ENCODE assay signal across 2 cellular contexts in the genomic region with DNA sequence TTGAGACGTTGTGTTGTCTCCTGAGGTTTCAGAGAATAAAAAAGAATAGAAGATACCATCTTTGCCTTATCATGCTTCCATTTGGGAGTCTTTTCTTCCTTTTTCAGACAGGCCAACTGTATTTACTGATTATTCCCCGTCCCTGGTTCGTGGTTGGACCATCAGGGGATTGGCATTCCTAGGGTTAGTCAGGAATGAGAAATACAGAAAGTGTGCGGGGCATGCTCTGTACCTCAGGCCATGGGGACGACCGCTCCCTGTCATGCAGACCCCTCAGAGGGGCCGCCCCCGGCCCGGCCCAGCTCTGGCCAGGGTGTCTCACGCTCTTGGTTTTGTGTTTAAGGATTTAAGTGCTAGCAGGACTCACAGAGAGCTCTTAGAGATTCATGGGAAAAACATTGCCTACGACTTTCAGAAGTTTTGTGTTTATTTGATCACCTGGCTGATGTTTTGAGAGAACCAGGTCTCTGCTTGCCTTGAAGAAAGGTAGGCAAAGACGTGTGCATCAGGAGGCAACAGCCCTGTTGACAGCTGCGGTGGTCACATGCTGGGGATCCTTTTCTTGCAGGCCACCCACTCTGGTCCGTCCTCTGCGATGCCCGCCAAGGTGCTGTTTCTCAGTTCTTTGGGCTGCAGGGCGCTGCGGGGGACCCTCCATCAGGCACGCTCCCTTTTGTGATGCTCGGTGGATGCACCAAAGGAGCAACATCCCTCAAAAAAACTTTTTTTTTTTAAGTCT.
TF ChIP-seq lines count a peak whose summit lies in the region.

No MANE protein-coding gene starts in this region.

TF ChIP-seq in GM23338, 12 proteins besides CTCF, POLR2A, EP300 and RAD21 (continued from another document):
- no peak for TF ChIP-seq REST (IDR thresholded peaks at IDR 0.05; ENCODE audit: unreplicated experiment)
- TF ChIP-seq EZH2 (IDR thresholded peaks at IDR 0.05; ENCODE audit: low read depth, unreplicated experiment): no peak
- TF ChIP-seq, protein P1, sequence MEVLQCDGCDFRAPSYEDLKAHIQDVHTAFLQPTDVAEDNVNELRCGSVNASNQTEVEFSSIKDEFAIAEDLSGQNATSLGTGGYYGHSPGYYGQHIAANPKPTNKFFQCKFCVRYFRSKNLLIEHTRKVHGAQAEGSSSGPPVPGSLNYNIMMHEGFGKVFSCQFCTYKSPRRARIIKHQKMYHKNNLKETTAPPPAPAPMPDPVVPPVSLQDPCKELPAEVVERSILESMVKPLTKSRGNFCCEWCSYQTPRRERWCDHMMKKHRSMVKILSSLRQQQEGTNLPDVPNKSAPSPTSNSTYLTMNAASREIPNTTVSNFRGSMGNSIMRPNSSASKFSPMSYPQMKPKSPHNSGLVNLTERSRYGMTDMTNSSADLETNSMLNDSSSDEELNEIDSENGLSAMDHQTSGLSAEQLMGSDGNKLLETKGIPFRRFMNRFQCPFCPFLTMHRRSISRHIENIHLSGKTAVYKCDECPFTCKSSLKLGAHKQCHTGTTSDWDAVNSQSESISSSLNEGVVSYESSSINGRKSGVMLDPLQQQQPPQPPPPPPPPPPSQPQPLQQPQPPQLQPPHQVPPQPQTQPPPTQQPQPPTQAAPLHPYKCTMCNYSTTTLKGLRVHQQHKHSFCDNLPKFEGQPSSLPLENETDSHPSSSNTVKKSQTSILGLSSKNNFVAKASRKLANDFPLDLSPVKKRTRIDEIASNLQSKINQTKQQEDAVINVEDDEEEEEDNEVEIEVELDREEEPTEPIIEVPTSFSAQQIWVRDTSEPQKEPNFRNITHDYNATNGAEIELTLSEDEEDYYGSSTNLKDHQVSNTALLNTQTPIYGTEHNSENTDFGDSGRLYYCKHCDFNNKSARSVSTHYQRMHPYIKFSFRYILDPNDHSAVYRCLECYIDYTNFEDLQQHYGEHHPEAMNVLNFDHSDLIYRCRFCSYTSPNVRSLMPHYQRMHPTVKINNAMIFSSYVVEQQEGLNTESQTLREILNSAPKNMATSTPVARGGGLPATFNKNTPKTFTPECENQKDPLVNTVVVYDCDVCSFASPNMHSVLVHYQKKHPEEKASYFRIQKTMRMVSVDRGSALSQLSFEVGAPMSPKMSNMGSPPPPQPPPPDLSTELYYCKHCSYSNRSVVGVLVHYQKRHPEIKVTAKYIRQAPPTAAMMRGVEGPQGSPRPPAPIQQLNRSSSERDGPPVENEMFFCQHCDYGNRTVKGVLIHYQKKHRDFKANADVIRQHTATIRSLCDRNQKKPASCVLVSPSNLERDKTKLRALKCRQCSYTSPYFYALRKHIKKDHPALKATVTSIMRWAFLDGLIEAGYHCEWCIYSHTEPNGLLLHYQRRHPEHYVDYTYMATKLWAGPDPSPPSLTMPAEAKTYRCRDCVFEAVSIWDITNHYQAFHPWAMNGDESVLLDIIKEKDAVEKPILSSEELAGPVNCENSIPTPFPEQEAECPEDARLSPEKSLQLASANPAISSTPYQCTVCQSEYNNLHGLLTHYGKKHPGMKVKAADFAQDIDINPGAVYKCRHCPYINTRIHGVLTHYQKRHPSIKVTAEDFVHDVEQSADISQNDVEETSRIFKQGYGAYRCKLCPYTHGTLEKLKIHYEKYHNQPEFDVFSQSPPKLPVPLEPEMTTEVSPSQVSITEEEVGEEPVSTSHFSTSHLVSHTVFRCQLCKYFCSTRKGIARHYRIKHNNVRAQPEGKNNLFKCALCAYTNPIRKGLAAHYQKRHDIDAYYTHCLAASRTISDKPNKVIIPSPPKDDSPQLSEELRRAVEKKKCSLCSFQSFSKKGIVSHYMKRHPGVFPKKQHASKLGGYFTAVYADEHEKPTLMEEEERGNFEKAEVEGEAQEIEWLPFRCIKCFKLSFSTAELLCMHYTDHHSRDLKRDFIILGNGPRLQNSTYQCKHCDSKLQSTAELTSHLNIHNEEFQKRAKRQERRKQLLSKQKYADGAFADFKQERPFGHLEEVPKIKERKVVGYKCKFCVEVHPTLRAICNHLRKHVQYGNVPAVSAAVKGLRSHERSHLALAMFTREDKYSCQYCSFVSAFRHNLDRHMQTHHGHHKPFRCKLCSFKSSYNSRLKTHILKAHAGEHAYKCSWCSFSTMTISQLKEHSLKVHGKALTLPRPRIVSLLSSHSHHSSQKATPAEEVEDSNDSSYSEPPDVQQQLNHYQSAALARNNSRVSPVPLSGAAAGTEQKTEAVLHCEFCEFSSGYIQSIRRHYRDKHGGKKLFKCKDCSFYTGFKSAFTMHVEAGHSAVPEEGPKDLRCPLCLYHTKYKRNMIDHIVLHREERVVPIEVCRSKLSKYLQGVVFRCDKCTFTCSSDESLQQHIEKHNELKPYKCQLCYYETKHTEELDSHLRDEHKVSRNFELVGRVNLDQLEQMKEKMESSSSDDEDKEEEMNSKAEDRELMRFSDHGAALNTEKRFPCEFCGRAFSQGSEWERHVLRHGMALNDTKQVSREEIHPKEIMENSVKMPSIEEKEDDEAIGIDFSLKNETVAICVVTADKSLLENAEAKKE (CRISPR knock-in tag; IDR thresholded peaks at IDR 0.05): no peak

TF ChIP-seq in WTC11, 78 proteins besides CTCF, POLR2A, EP300 and RAD21 (continued from another document):
- TF ChIP-seq, protein P2, sequence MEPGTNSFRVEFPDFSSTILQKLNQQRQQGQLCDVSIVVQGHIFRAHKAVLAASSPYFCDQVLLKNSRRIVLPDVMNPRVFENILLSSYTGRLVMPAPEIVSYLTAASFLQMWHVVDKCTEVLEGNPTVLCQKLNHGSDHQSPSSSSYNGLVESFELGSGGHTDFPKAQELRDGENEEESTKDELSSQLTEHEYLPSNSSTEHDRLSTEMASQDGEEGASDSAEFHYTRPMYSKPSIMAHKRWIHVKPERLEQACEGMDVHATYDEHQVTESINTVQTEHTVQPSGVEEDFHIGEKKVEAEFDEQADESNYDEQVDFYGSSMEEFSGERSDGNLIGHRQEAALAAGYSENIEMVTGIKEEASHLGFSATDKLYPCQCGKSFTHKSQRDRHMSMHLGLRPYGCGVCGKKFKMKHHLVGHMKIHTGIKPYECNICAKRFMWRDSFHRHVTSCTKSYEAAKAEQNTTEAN (CRISPR knock-in tag; IDR thresholded peaks at IDR 0.05): no peak
- TF ChIP-seq ZNF317 (CRISPR knock-in tag; IDR thresholded peaks at IDR 0.05; ENCODE audit: borderline replicate concordance, low read depth) (no peak), NR2C2 (CRISPR knock-in tag; IDR thresholded peaks at IDR 0.05) (no peak), CREM (CRISPR knock-in tag; IDR thresholded peaks at IDR 0.05) (no peak), RORB (CRISPR knock-in tag; IDR thresholded peaks at IDR 0.05) (no peak), ZNF671 (CRISPR knock-in tag; IDR thresholded peaks at IDR 0.05) (no peak)
- TF ChIP-seq, protein P3, sequence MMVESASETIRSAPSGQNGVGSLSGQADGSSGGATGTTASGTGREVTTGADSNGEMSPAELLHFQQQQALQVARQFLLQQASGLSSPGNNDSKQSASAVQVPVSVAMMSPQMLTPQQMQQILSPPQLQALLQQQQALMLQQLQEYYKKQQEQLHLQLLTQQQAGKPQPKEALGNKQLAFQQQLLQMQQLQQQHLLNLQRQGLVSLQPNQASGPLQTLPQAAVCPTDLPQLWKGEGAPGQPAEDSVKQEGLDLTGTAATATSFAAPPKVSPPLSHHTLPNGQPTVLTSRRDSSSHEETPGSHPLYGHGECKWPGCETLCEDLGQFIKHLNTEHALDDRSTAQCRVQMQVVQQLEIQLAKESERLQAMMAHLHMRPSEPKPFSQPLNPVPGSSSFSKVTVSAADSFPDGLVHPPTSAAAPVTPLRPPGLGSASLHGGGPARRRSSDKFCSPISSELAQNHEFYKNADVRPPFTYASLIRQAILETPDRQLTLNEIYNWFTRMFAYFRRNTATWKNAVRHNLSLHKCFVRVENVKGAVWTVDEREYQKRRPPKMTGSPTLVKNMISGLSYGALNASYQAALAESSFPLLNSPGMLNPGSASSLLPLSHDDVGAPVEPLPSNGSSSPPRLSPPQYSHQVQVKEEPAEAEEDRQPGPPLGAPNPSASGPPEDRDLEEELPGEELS (CRISPR knock-in tag; IDR thresholded peaks at IDR 0.05): no peak
